In genomic region chr1:69373520-69373919, GRCh38 we compare ENCODE assay signal across 9 cellular contexts.
"Had no signal": no experiment of that assay in that cellular context is flagged by ENCODE, and none has a peak within 500 bp of the region (broad histone marks: within the 10 kb centered on the region; RNA-seq: fewer than 3 reads in every experiment).

No MANE protein-coding gene starts in this region.

- H2AFZ ChIP-seq: GM23248 had no signal

- H3K9ac ChIP-seq: GM23248 had no signal

- DNase-seq: GM23248, GOT3, H9, HCEC 1CT, IMR-90, KG1 had no signal

- FAIRE-seq: H54, HTR-8/SVneo, K562 had no signal

- H3K4me3 ChIP-seq: GM23248, K562 had no signal

- H3K27ac ChIP-seq: GM23248 had no signal

- ATAC-seq: K562 had no signal
